8 cellular contexts compared by ENCODE assay signal in genomic region chr6:30541515-30542403, GRCh38. TPM values are rescaled to one million over a fixed set of nuclear protein-coding genes. Genes with fewer than 3 reads are reported as not detected.
DNase-seq lines count a peak whose midpoint lies in the region; ATAC-seq and TF ChIP-seq lines count a peak whose summit lies in the region.

No MANE protein-coding gene starts in this region.

- ATAC-seq in Panc1 (peak; percentile 90), GM18517 (IDR thresholded peaks at IDR 0.05; ENCODE audit: unreplicated experiment) (no peak)

- WGBS in esophagus muscularis mucosa = 13% methylated on average over 23 of the region's 23 CpGs

- no peaks in the 10 kb centered on the region for H3K9me3 ChIP-seq in Panc1 (ENCODE audit: control insufficient read depth, insufficient read depth, low read depth, low read length)
- no peaks in the 10 kb centered on the region for H3K9me3 ChIP-seq in esophagus muscularis mucosa

- no peak for TF ChIP-seq POLR2A in esophagus muscularis mucosa (IDR thresholded peaks at IDR 0.05; ENCODE audit: low read depth)

- peak; percentile 74 for DNase-seq in Panc1 (ENCODE audit: low read depth, low spot score)
- peak; percentile 80 to 84 for DNase-seq in activated T-cell treated with anti-CD3 and anti-CD28 coated beads, Interleukin-2, amount 50 U/mL, for 48 hours
- peak; percentile 94 for DNase-seq in esophagus muscularis mucosa (ENCODE audit: extremely low spot score)
- peak; percentile 81 for DNase-seq in myocyte (ENCODE audit: low read depth)
- DNase-seq in stimulated activated CD8-positive, alpha-beta memory T cell treated with anti-CD3 and anti-CD28 coated beads, Interleukin-7, amount 100 ng/mL, for 1 hour (ENCODE audit: low read depth in 2 of 2) = peak; percentile 68 to 69

- peak overlapping the region; percentile 51; the same call in 1 of the 2 replicates for H2AFZ ChIP-seq in KMS-11 (ENCODE audit: low read depth)

- intact Hi-C loops in Panc1 (cut with micrococcal nuclease; ENCODE audit: unreplicated experiment) (no loop called here), esophagus muscularis mucosa (cut with DNase I) (loop anchor here (5.0 kb wide), 1 partner anchor 56 kb away; no protein-coding TSS in a partner anchor)

- POLR2A ChIA-PET in Panc1 (lab: Charles Lee) = interaction anchor here (0.6 kb wide), 1 partner anchor 32 kb away, joined by 6 read pairs; no protein-coding TSS in a partner anchor

- in situ Hi-C loops in Panc1 (cut with HindIII; ENCODE audit: low pct_unique_long_range_greater_than_20kb, low sequenced_read_pairs) = loop anchor here (5.0 kb wide), 1 partner anchor 39 kb away; no protein-coding TSS in a partner anchor

- peak overlapping the region; percentile 51; the same call in 1 of the 2 replicates for H3K4me2 ChIP-seq in KMS-11

- no peak overlapping the region for H3K27ac ChIP-seq in KMS-11
- H3K27ac ChIP-seq in Panc1 (ENCODE audit: low read length) = no peak overlapping the region
- peak overlapping the region; percentile 1 to 44 (median 26) for H3K27ac ChIP-seq in esophagus muscularis mucosa (replicated peaks in 1 of 4)

- no peaks in the 10 kb centered on the region; the same call in none of the 2 replicates for H3K27me3 ChIP-seq in KMS-11 (ENCODE audit: insufficient read depth, low read depth)
- no peaks in the 10 kb centered on the region for H3K27me3 ChIP-seq in Panc1 (ENCODE audit: control insufficient read depth, insufficient read depth, low read length)
- H3K27me3 ChIP-seq in esophagus muscularis mucosa = no peaks in the 10 kb centered on the region

- TF ChIP-seq CTCF in KMS-11 (conservative IDR thresholded peaks at IDR 0.05; ENCODE audit: low read depth, low read length) (peak; percentile 96), Panc1 (IDR thresholded peaks at IDR 0.05) (peak; percentile 98), esophagus muscularis mucosa (IDR thresholded peaks at IDR 0.05) (peak; percentile 95 to 100 (median 97))

- H3K4me3 ChIP-seq in GM08714 (ENCODE audit: low read length) (peak overlapping the region; percentile 23; the same call in 1 of the 2 replicates), KMS-11 (IDR thresholded peaks at IDR 0.05; ENCODE audit: insufficient read depth, low read depth, low read length) (no peak overlapping the region), Panc1 (ENCODE audit: low read depth in 2 of 2, low read length in 2 of 2) (peak overlapping the region; percentile 25 to 49), esophagus muscularis mucosa (peak overlapping the region; percentile 34 to 52 (median 38))

- H3K36me3 ChIP-seq in KMS-11 (ENCODE audit: insufficient read depth) (no peaks in the 10 kb centered on the region), Panc1 (ENCODE audit: control insufficient read depth, insufficient read depth, low read length) (no peaks in the 10 kb centered on the region), esophagus muscularis mucosa (peaks cover 13 to 18% (median 14%) of the 10 kb centered on the region in 4 donors)

- no peak for TF ChIP-seq EP300 in esophagus muscularis mucosa (IDR thresholded peaks at IDR 0.05)

- no peak overlapping the region for H3K9ac ChIP-seq in KMS-11

- H3K4me1 ChIP-seq in KMS-11 (ENCODE audit: low read depth, poor library complexity, severe bottlenecking) (peaks cover 8% of the 10 kb centered on the region), Panc1 (ENCODE audit: control insufficient read depth, insufficient read depth, low read length) (no peaks in the 10 kb centered on the region; the same call in 1 of the 2 replicates), esophagus muscularis mucosa (peaks cover 8 to 21% (median 11%) of the 10 kb centered on the region in 4 donors)

- no peaks in the 10 kb centered on the region for H3K79me2 ChIP-seq in KMS-11 (ENCODE audit: insufficient read depth, low read depth)

- BruUV-seq in Panc1 (replicated peaks; lab: Mats Ljungman, UMichigan) = no TSS peak

- CTCF ChIA-PET in Panc1 (lab: Charles Lee) = interaction anchor here (0.6 to 1.7 kb wide), 5 partner anchors 12 to 158 kb away, joined by 3 to 16 read pairs (median 8); no protein-coding TSS in a partner anchor

- H4K20me1 ChIP-seq in KMS-11 (ENCODE audit: insufficient read depth) = no peaks in the 10 kb centered on the region

RNA-seq across cellular contexts. Expression of gene GNL1, which starts 14.5 kb away (rescaled TPM):
- 90.6 TPM for total RNA-seq in Panc1 (2021; ENCODE audit: unreplicated experiment)
- 107 TPM for polyA plus RNA-seq in Panc1 (2012; ENCODE audit: insufficient read length)
- 10 to 100 TPM; 30.3 to 53.5 (median 36.1) TPM for total RNA-seq in esophagus muscularis mucosa
- total RNA-seq in myocyte = 22.3 and 28.4 TPM in 2 replicates
- polyA plus RNA-seq in myocyte (2012) = 63.8 TPM

RNA-seq across cellular contexts. Expression of gene PRR3, which starts 15.3 kb away (rescaled TPM):
- total RNA-seq in Panc1 (2021; ENCODE audit: unreplicated experiment) (16.5 TPM), esophagus muscularis mucosa (10 to 100 TPM in 1 of 4 donors, 1 to 10 TPM in 3; 3.8 to 10.6 (median 4.5) TPM), myocyte (6.5 and 6.6 TPM in 2 replicates)
- 14.0 TPM for polyA plus RNA-seq in Panc1 (2012; ENCODE audit: insufficient read length)
- 12.4 TPM for polyA plus RNA-seq in myocyte (2012)

RNA-seq across cellular contexts. Expression of gene ABCF1, which starts 29.5 kb away (rescaled TPM):
- total RNA-seq in Panc1 (2021; ENCODE audit: unreplicated experiment) = 94.9 TPM
- polyA plus RNA-seq in Panc1 (2012; ENCODE audit: insufficient read length) = 93.5 TPM
- total RNA-seq in esophagus muscularis mucosa = 10 to 100 TPM; 39.0 to 60.8 (median 51.4) TPM
- total RNA-seq in myocyte = 59.6 and 66.3 TPM in 2 replicates
- 68.0 TPM for polyA plus RNA-seq in myocyte (2012)

RNA-seq across cellular contexts. Expression of gene HLA-E, which starts 52.5 kb away (rescaled TPM):
- 132 TPM for total RNA-seq in Panc1 (2021; ENCODE audit: unreplicated experiment)
- 140 TPM for polyA plus RNA-seq in Panc1 (2012; ENCODE audit: insufficient read length)
- total RNA-seq in esophagus muscularis mucosa = 100 to 1,000 TPM; 294 to 649 (median 523) TPM
- 87.4 and 91.7 TPM in 2 replicates for total RNA-seq in myocyte
- 112 TPM for polyA plus RNA-seq in myocyte (2012)

Comparison
In these comparisons a context has a peak if more than half of its experiments do, and no peak if none do; other contexts are left out.
1. H3K27ac ChIP-seq: peak in esophagus muscularis mucosa (4 of 4); none in KMS-11 (single experiment) and Panc1 (single experiment).
2. Peak in every context shown above with its lines, with median percentiles within 50 percentile points of each other: CTCF ChIP-seq and DNase-seq.